ENCODE assay signal across 38 cellular contexts in genomic region chr1:9218917-9219316, GRCh38.
"Had no signal": no experiment of that assay in that cellular context is flagged by ENCODE, and none has a peak within 500 bp of the region (broad histone marks: within the 10 kb centered on the region; RNA-seq: fewer than 3 reads in every experiment).

No MANE protein-coding gene starts in this region.

- H3K4me1 ChIP-seq: ascending aorta had no signal

- H3K27ac ChIP-seq: ascending aorta, cardiac muscle cell, VCaP had no signal

- H3K9me3 Mint-ChIP-seq: activated CD4-positive, alpha-beta T cell treated with anti-CD3 and anti-CD28 coated beads, Interleukin-2, amount 10 ng/mL, durations not matched to agents 24 days and 14 days; activated naive CD4-positive, alpha-beta T cell treated with anti-CD3 and anti-CD28 coated beads, Interleukin-2, amount 10 ng/mL, durations not matched to agents 7 days and 5 days; activated naive CD4-positive, alpha-beta T cell treated with anti-CD3 and anti-CD28 coated beads, Interleukin-2, amount 50 U/mL, for 24 hours; activated naive CD8-positive, alpha-beta T cell treated with anti-CD3 and anti-CD28 coated beads, Interleukin-2, amount 10 ng/mL, durations not matched to agents 7 days and 5 days; activated naive CD8-positive, alpha-beta T cell treated with anti-CD3 and anti-CD28 coated beads, Interleukin-2, amount 50 U/mL, for 24 hours; activated T-helper 2 cell treated with anti-CD3 and anti-CD28 coated beads, Interferon-gamma antibody, Interleukin-2, Interleukin-4, amounts not matched to agents 10 μg/mL and 5 μg/mL and 100 μg/mL, durations not matched to agents 14 hours and 24 hours and 36 hours; central memory CD8-positive, alpha-beta T cell; T-helper 1 cell treated with Interleukin-12 subunit alpha and Interleukin-12 subunit beta and Interleukin-4 antibody, amounts not matched to agents 30 μg/mL and 1 μg/mL, for 36 hours; T-helper 2 cell treated with Interferon-gamma antibody and Interleukin-4, amounts not matched to agents 5 μg/mL and 100 μg/mL, for 36 hours had no signal

- FAIRE-seq: bronchial epithelial cell, TTC549 had no signal

- H3K27me3 Mint-ChIP-seq: activated naive CD4-positive, alpha-beta T cell treated with anti-CD3 and anti-CD28 coated beads, Interleukin-2, amount 50 U/mL, for 24 hours; activated naive CD8-positive, alpha-beta T cell; activated naive CD8-positive, alpha-beta T cell treated with anti-CD3 and anti-CD28 coated beads, Interleukin-2, amount 50 U/mL, for 24 hours had no signal

- DNase-seq: activated CD4-positive, alpha-beta memory T cell treated with anti-CD3 and anti-CD28 coated beads for 36 hours; activated CD4-positive, alpha-beta T cell treated with anti-CD3 and anti-CD28 coated beads for 4 hours; activated CD4-positive, alpha-beta T cell treated with anti-CD3 and anti-CD28 coated beads, Interleukin-2, amount 10 ng/mL, durations not matched to agents 24 days and 14 days; activated CD4-positive, alpha-beta T cell treated with anti-CD3 and anti-CD28 coated beads, Interleukin-2, amount 50 U/mL, for 1 hour; activated CD4-positive, alpha-beta T cell treated with anti-CD3 and anti-CD28 coated beads, Interleukin-2, amount 50 U/mL, for 4 hours; activated CD4-positive, CD25-positive, alpha-beta regulatory T cell; activated CD8-positive, alpha-beta memory T cell treated with anti-CD3 and anti-CD28 coated beads for 24 hours; activated CD8-positive, alpha-beta memory T cell treated with anti-CD3 and anti-CD28 coated beads, Interleukin-2, amount 10 ng/mL, durations not matched to agents 7 days and 5 days; activated CD8-positive, alpha-beta memory T cell treated with anti-CD3 and anti-CD28 coated beads, Interleukin-2, amount 50 U/mL, for 48 hours; activated CD8-positive, alpha-beta T cell treated with anti-CD3 and anti-CD28 coated beads, Interleukin-2, amount 10 ng/mL, durations not matched to agents 7 days and 5 days; activated effector memory CD4-positive, alpha-beta T cell treated with Interleukin-2 at 50 U/mL for 16 hours; activated gamma-delta T cell; activated naive CD4-positive, alpha-beta T cell treated with anti-CD3 and anti-CD28 coated beads, Interleukin-2, amount 10 ng/mL, durations not matched to agents 7 days and 5 days; activated naive CD4-positive, alpha-beta T cell treated with Interleukin-2 at 50 U/mL for 16 hours; activated naive CD8-positive, alpha-beta T cell treated with anti-CD3 and anti-CD28 coated beads, Interleukin-2, amount 10 ng/mL, durations not matched to agents 7 days and 5 days; activated naive CD8-positive, alpha-beta T cell treated with anti-CD3 and anti-CD28 coated beads, Interleukin-2, amount 50 U/mL, for 24 hours; activated T-cell treated with anti-CD3 and anti-CD28 coated beads, Interleukin-2, amount 50 U/mL, for 24 hours; activated T-cell treated with anti-CD3 and anti-CD28 coated beads, Interleukin-2, amount 50 U/mL, for 48 hours; amygdala; anterior cingulate cortex; caudate nucleus; cerebellar nuclear complex; T-helper 1 cell; T-helper 2 cell; T-helper 9 cell had no signal

- H3K4me3 Mint-ChIP-seq: activated CD4-positive, alpha-beta memory T cell treated with anti-CD3 and anti-CD28 coated beads for 36 hours; activated CD4-positive, alpha-beta T cell treated with anti-CD3 and anti-CD28 coated beads, Interleukin-2, amount 10 ng/mL, durations not matched to agents 24 days and 14 days; activated CD8-positive, alpha-beta memory T cell treated with anti-CD3 and anti-CD28 coated beads, Interleukin-2, amount 10 ng/mL, durations not matched to agents 7 days and 5 days; activated CD8-positive, alpha-beta T cell treated with anti-CD3 and anti-CD28 coated beads, Interleukin-2, amount 10 ng/mL, durations not matched to agents 7 days and 5 days; activated naive CD4-positive, alpha-beta T cell treated with anti-CD3 and anti-CD28 coated beads, Interleukin-2, amount 10 ng/mL, durations not matched to agents 7 days and 5 days; activated naive CD4-positive, alpha-beta T cell treated with anti-CD3 and anti-CD28 coated beads, Interleukin-2, amount 50 U/mL, for 24 hours; activated naive CD8-positive, alpha-beta T cell; activated naive CD8-positive, alpha-beta T cell treated with anti-CD3 and anti-CD28 coated beads, Interleukin-2, amount 10 ng/mL, durations not matched to agents 7 days and 5 days; activated naive CD8-positive, alpha-beta T cell treated with anti-CD3 and anti-CD28 coated beads, Interleukin-2, amount 50 U/mL, for 24 hours; activated T-cell treated with anti-CD3 and anti-CD28 coated beads, Interleukin-2, amount 50 U/mL, for 24 hours; brain; central memory CD8-positive, alpha-beta T cell; T-helper 1 cell treated with Interleukin-12 subunit alpha and Interleukin-12 subunit beta and Interleukin-4 antibody, amounts not matched to agents 30 μg/mL and 1 μg/mL, for 36 hours; T-helper 2 cell treated with Interferon-gamma antibody and Interleukin-4, amounts not matched to agents 5 μg/mL and 100 μg/mL, for 36 hours had no signal

- H3K4me3 ChIP-seq: ascending aorta, cardiac muscle cell had no signal

- H3K36me3 ChIP-seq: ascending aorta, cardiac muscle cell had no signal

- H3K9me3 ChIP-seq: ascending aorta had no signal

- H3K36me3 Mint-ChIP-seq: activated CD4-positive, alpha-beta memory T cell treated with anti-CD3 and anti-CD28 coated beads for 36 hours; activated CD8-positive, alpha-beta memory T cell treated with anti-CD3 and anti-CD28 coated beads, Interleukin-2, amount 10 ng/mL, durations not matched to agents 7 days and 5 days; activated naive CD4-positive, alpha-beta T cell treated with anti-CD3 and anti-CD28 coated beads, Interleukin-2, amount 10 ng/mL, durations not matched to agents 7 days and 5 days; activated naive CD4-positive, alpha-beta T cell treated with anti-CD3 and anti-CD28 coated beads, Interleukin-2, amount 50 U/mL, for 24 hours; activated naive CD8-positive, alpha-beta T cell; activated naive CD8-positive, alpha-beta T cell treated with anti-CD3 and anti-CD28 coated beads, Interleukin-2, amount 10 ng/mL, durations not matched to agents 7 days and 5 days; brain had no signal

- H3K27me3 ChIP-seq: ascending aorta, cardiac muscle cell had no signal

- H3K4me1 Mint-ChIP-seq: activated CD4-positive, alpha-beta T cell treated with anti-CD3 and anti-CD28 coated beads, Interleukin-2, amount 10 ng/mL, durations not matched to agents 24 days and 14 days; activated CD8-positive, alpha-beta memory T cell treated with anti-CD3 and anti-CD28 coated beads, Interleukin-2, amount 10 ng/mL, durations not matched to agents 7 days and 5 days; activated naive CD4-positive, alpha-beta T cell treated with anti-CD3 and anti-CD28 coated beads, Interleukin-2, amount 10 ng/mL, durations not matched to agents 7 days and 5 days; activated naive CD4-positive, alpha-beta T cell treated with anti-CD3 and anti-CD28 coated beads, Interleukin-2, amount 50 U/mL, for 24 hours; activated naive CD8-positive, alpha-beta T cell treated with anti-CD3 and anti-CD28 coated beads, Interleukin-2, amount 10 ng/mL, durations not matched to agents 7 days and 5 days; activated naive CD8-positive, alpha-beta T cell treated with anti-CD3 and anti-CD28 coated beads, Interleukin-2, amount 50 U/mL, for 24 hours; brain; central memory CD8-positive, alpha-beta T cell had no signal

- ATAC-seq: activated CD4-positive, CD25-positive, alpha-beta regulatory T cell treated with anti-CD3 and anti-CD28 coated beads, Interleukin-2, amount 50 U/mL, for 24 hours; activated CD8-positive, alpha-beta memory T cell treated with anti-CD3 and anti-CD28 coated beads, Interleukin-2, amount 10 ng/mL, durations not matched to agents 7 days and 5 days; activated CD8-positive, alpha-beta T cell treated with anti-CD3 and anti-CD28 coated beads, Interleukin-2, amount 10 ng/mL, durations not matched to agents 7 days and 5 days; activated naive CD8-positive, alpha-beta T cell treated with anti-CD3 and anti-CD28 coated beads, Interleukin-2, amount 50 U/mL, for 24 hours had no signal

- H3K27ac Mint-ChIP-seq: activated CD4-positive, alpha-beta memory T cell treated with anti-CD3 and anti-CD28 coated beads for 36 hours; activated CD4-positive, alpha-beta T cell treated with anti-CD3 and anti-CD28 coated beads, Interleukin-2, amount 10 ng/mL, durations not matched to agents 24 days and 14 days; activated CD8-positive, alpha-beta memory T cell treated with anti-CD3 and anti-CD28 coated beads, Interleukin-2, amount 10 ng/mL, durations not matched to agents 7 days and 5 days; activated CD8-positive, alpha-beta T cell treated with anti-CD3 and anti-CD28 coated beads, Interleukin-2, amount 10 ng/mL, durations not matched to agents 7 days and 5 days; activated naive CD4-positive, alpha-beta T cell treated with anti-CD3 and anti-CD28 coated beads, Interleukin-2, amount 10 ng/mL, durations not matched to agents 7 days and 5 days; activated naive CD4-positive, alpha-beta T cell treated with anti-CD3 and anti-CD28 coated beads, Interleukin-2, amount 50 U/mL, for 24 hours; activated naive CD8-positive, alpha-beta T cell; activated naive CD8-positive, alpha-beta T cell treated with anti-CD3 and anti-CD28 coated beads, Interleukin-2, amount 10 ng/mL, durations not matched to agents 7 days and 5 days; activated naive CD8-positive, alpha-beta T cell treated with anti-CD3 and anti-CD28 coated beads, Interleukin-2, amount 50 U/mL, for 24 hours; activated T-cell treated with anti-CD3 and anti-CD28 coated beads, Interleukin-2, amount 50 U/mL, for 24 hours; activated T-helper 2 cell treated with anti-CD3 and anti-CD28 coated beads, Interferon-gamma antibody, Interleukin-2, Interleukin-4, amounts not matched to agents 10 μg/mL and 5 μg/mL and 100 μg/mL, durations not matched to agents 14 hours and 24 hours and 36 hours; brain; T-helper 1 cell treated with Interleukin-12 subunit alpha and Interleukin-12 subunit beta and Interleukin-4 antibody, amounts not matched to agents 30 μg/mL and 1 μg/mL, for 36 hours; T-helper 2 cell treated with Interferon-gamma antibody and Interleukin-4, amounts not matched to agents 5 μg/mL and 100 μg/mL, for 36 hours had no signal
